Comparison of ENCODE assay signal across 27 cellular contexts in genomic region chr11:27658535-27659236, GRCh38.
"Had no signal": no experiment of that assay in that cellular context is flagged by ENCODE, and none has a peak within 500 bp of the region (broad histone marks: within the 10 kb centered on the region; RNA-seq: fewer than 3 reads in every experiment).

No MANE protein-coding gene starts in this region.

- H3K4me3 ChIP-seq: left lung, lower lobe of right lung, neural progenitor cell, psoas muscle, right atrium auricular region, right lobe of liver, smooth muscle cell, tibial nerve, vagina had no signal

- H2AFZ ChIP-seq: neural progenitor cell, parathyroid adenoma had no signal

- H3K4me1 Mint-ChIP-seq: naive thymus-derived CD8-positive, alpha-beta T cell; nephron; stimulated activated memory B cell treated with anti-CD40 and anti-IgM and Interleukin-4, amounts not matched to agents 10 μg/mL and 1 μg/mL and 100 μg/mL, for 72 hours; stimulated activated naive CD8-positive, alpha-beta T cell treated with anti-CD3 and anti-CD28 coated beads, Interleukin-15, amount 100 ng/mL, for 72 hours had no signal

- H3K36me3 ChIP-seq: lower lobe of right lung, neural progenitor cell, neutrophil, right atrium auricular region, right lobe of liver had no signal

- H3K27me3 ChIP-seq: left lung, neural progenitor cell, neutrophil, right atrium auricular region, right lobe of liver, tibial nerve, vagina had no signal

- H3K27me3 Mint-ChIP-seq: naive thymus-derived CD8-positive, alpha-beta T cell; stimulated activated memory B cell treated with anti-CD40 and anti-IgM and Interleukin-4, amounts not matched to agents 10 μg/mL and 1 μg/mL and 100 μg/mL, for 72 hours; stimulated activated naive CD8-positive, alpha-beta T cell treated with anti-CD3 and anti-CD28 coated beads, Interleukin-15, amount 100 ng/mL, for 72 hours; type B pancreatic cell had no signal

- H3K9ac ChIP-seq: neural progenitor cell, parathyroid adenoma had no signal

- H3K4me3 Mint-ChIP-seq: naive thymus-derived CD8-positive, alpha-beta T cell; nephron; neural progenitor cell; stimulated activated memory B cell treated with anti-CD40 and anti-IgM and Interleukin-4, amounts not matched to agents 10 μg/mL and 1 μg/mL and 100 μg/mL, for 72 hours; stimulated activated naive CD8-positive, alpha-beta T cell treated with anti-CD3 and anti-CD28 coated beads, Interleukin-15, amount 100 ng/mL, for 72 hours; type B pancreatic cell had no signal

- H3K9me3 ChIP-seq: lower lobe of right lung, neutrophil, psoas muscle, right atrium auricular region, right lobe of liver, tibial nerve, vagina had no signal

- H3K9me3 Mint-ChIP-seq: nephron had no signal

- H3K4me1 ChIP-seq: left lung, lower lobe of right lung, neural progenitor cell, parathyroid adenoma, psoas muscle, right atrium auricular region, right lobe of liver, tibial nerve, vagina had no signal

- H3K4me2 ChIP-seq: neural progenitor cell, smooth muscle cell had no signal

- H3K79me2 ChIP-seq: parathyroid adenoma had no signal

- DNase-seq: kidney glomerular epithelial cell; left cardiac atrium; left lung; lower lobe of right lung; mammary epithelial cell; mesenchymal stem cell; naive thymus-derived CD8-positive, alpha-beta T cell; occipital lobe; psoas muscle; right lobe of liver; stimulated activated CD4-positive, alpha-beta T cell treated with anti-CD3 and anti-CD28 coated beads, Interleukin-1b, Interleukin-23, amount 100 ng/mL, for 48 hours; stimulated activated CD4-positive, alpha-beta T cell treated with anti-CD3 and anti-CD28 coated beads, Interleukin-2, amount 100 ng/mL, for 48 hours; stimulated activated CD4-positive, alpha-beta T cell treated with anti-CD3 and anti-CD28 coated beads, Interleukin-4, amount 100 ng/mL, for 4 hours; stimulated activated CD8-positive, alpha-beta memory T cell treated with anti-CD3 and anti-CD28 coated beads, Interleukin-4, amount 100 ng/mL, for 48 hours; stimulated activated naive CD4-positive, alpha-beta T cell treated with Interleukin-2 at 50 U/mL for 16 hours; stimulated activated naive CD8-positive, alpha-beta T cell treated with anti-CD3 and anti-CD28 coated beads, Interleukin-15, amount 100 ng/mL, for 72 hours; substantia nigra had no signal

- H3K27ac ChIP-seq: left lung, lower lobe of right lung, neural progenitor cell, neutrophil, parathyroid adenoma, psoas muscle, right atrium auricular region, right lobe of liver, tibial nerve, vagina had no signal

- H3K27ac Mint-ChIP-seq: naive thymus-derived CD8-positive, alpha-beta T cell; neural progenitor cell; stimulated activated memory B cell treated with anti-CD40 and anti-IgM and Interleukin-4, amounts not matched to agents 10 μg/mL and 1 μg/mL and 100 μg/mL, for 72 hours; stimulated activated naive CD8-positive, alpha-beta T cell treated with anti-CD3 and anti-CD28 coated beads, Interleukin-15, amount 100 ng/mL, for 72 hours; type B pancreatic cell had no signal
